Comparison of ENCODE assay signal across 15 cellular contexts in genomic region chr16:25692734-25693508, GRCh38. TPM values are rescaled to one million over a fixed set of nuclear protein-coding genes. Genes with fewer than 3 reads are reported as not detected.
DNase-seq lines count a peak whose midpoint lies in the region; ATAC-seq and TF ChIP-seq lines count a peak whose summit lies in the region.
"Had no signal": no experiment of that assay in that cellular context is flagged by ENCODE, and none has a peak within 500 bp of the region (broad histone marks: within the 10 kb centered on the region; RNA-seq: fewer than 3 reads in every experiment).

No MANE protein-coding gene starts in this region.

- H2AFZ ChIP-seq in SK-N-SH (ENCODE audit: low read depth) (no peak overlapping the region), smooth muscle cell (ENCODE audit: low read depth) (peak overlapping the region; percentile 43)

- H3K4me3 ChIP-seq in SK-N-SH (ENCODE audit: low read depth in 2 of 2, low read length in 1 of 2) (no peak overlapping the region), smooth muscle cell (peak overlapping the region; percentile 46)
- H3K4me3 ChIP-seq: left lung had no signal

- H3K9me2 ChIP-seq in SK-N-SH, result no peaks in the 10 kb centered on the region

- TF ChIP-seq RAD21 in SK-N-SH (IDR thresholded peaks at IDR 0.05; ENCODE audit: low read length), result no peak

- H3K36me3 ChIP-seq in SK-N-SH (replicated peaks in 1 of 2; ENCODE audit: control insufficient read depth in 1 of 2, insufficient read depth in 2 of 2, low read length in 1 of 2) (no peaks in the 10 kb centered on the region), smooth muscle cell (ENCODE audit: low read depth) (no peaks in the 10 kb centered on the region)
- H3K36me3 ChIP-seq: left lung had no signal

- H3K27ac Mint-ChIP-seq in WTC11, result no peak overlapping the region

- CTCF ChIA-PET in SK-N-SH (lab: Yijun Ruan, JAX), result no interaction called here
- CTCF ChIA-PET in WTC11 (lab: Charles Lee), result no interaction called here

- peaks cover 63% of the 10 kb centered on the region for H3K27me3 ChIP-seq in SK-N-SH (ENCODE audit: insufficient read depth)
- H3K27me3 ChIP-seq in smooth muscle cell (ENCODE audit: low read depth), result peaks cover 82% of the 10 kb centered on the region

- no peak overlapping the region for H3K27ac ChIP-seq in SK-N-SH (ENCODE audit: low read depth in 2 of 2, low read length in 1 of 2)
- no peak overlapping the region for H3K27ac ChIP-seq in smooth muscle cell (ENCODE audit: low read depth)
- H3K27ac ChIP-seq: left lung had no signal

- H3K9me3 Mint-ChIP-seq in WTC11, result no peaks in the 10 kb centered on the region

- H3K4me2 ChIP-seq in SK-N-SH (no peak overlapping the region), smooth muscle cell (peak overlapping the region; percentile 85)

- POLR2A ChIA-PET in SK-N-SH (lab: Yijun Ruan, JAX), result no interaction called here
- POLR2A ChIA-PET in WTC11 (lab: Charles Lee), result no interaction called here

- WGBS in SK-N-SH (ENCODE audit: low lambda C conversion rate), result 4% methylated on average over 11 of the region's 72 CpGs
- 1% methylated on average over 66 of the region's 72 CpGs for WGBS in smooth muscle cell (ENCODE audit: low lambda C conversion rate)

- peaks cover 37% of the 10 kb centered on the region for H3K4me1 Mint-ChIP-seq in WTC11

- H3F3A ChIP-seq in SK-N-SH (replicated peaks; ENCODE audit: insufficient read depth), result no peaks in the 10 kb centered on the region
- H3F3A ChIP-seq in smooth muscle cell (ENCODE audit: low read depth), result no peaks in the 10 kb centered on the region

- H3K4me3 Mint-ChIP-seq in WTC11, result peak overlapping the region; percentile 78

- DNase-seq in SK-N-SH (peak; percentile 29), WTC11 (ENCODE audit: low spot score) (peak; percentile 54), iPS-NIHi11 (ENCODE audit: low spot score) (peak; percentile 57), smooth muscle cell (lab: John Stamatoyannopoulos, UW; ENCODE audit: unreplicated experiment) (no peak), DMS53 treated with DMSO at 0.1 percent for 48 hours (lab: John Stamatoyannopoulos, UW; ENCODE audit: unreplicated experiment) (no peak)
- DNase-seq: ACHN, DMS153, foreskin melanocyte, NCI-H2081, occipital lobe had no signal

- TF ChIP-seq CTCF in SK-N-SH (IDR thresholded peaks at IDR 0.05) (no peak), WTC11 (IDR thresholded peaks at IDR 0.05) (no peak), smooth muscle cell (IDR thresholded peaks at IDR 0.05; ENCODE audit: borderline replicate concordance, insufficient read depth, poor library complexity, severe bottlenecking) (no peak)

- H3K27me3 Mint-ChIP-seq in WTC11 (ENCODE audit: low read depth), result peaks cover 36% of the 10 kb centered on the region

- H3K9me3 ChIP-seq in SK-N-SH (no peaks in the 10 kb centered on the region), smooth muscle cell (replicated peaks; ENCODE audit: low read depth) (no peaks in the 10 kb centered on the region)
- H3K9me3 ChIP-seq: left lung had no signal

- H3K79me2 ChIP-seq in SK-N-SH (ENCODE audit: insufficient read depth) (no peaks in the 10 kb centered on the region), smooth muscle cell (ENCODE audit: low read depth) (no peaks in the 10 kb centered on the region)

- no peak for TF ChIP-seq EP300 in SK-N-SH (IDR thresholded peaks at IDR 0.05; ENCODE audit: borderline replicate concordance in 1 of 2, low read depth in 1 of 2, low read length in 1 of 2)

- no peaks in the 10 kb centered on the region for H4K20me1 ChIP-seq in SK-N-SH (ENCODE audit: insufficient read depth)
- H4K20me1 ChIP-seq in smooth muscle cell (ENCODE audit: low read depth), result no peaks in the 10 kb centered on the region

- no peaks in the 10 kb centered on the region for H3K36me3 Mint-ChIP-seq in WTC11

- H3K9ac ChIP-seq in SK-N-SH, result no peak overlapping the region
- no peak overlapping the region for H3K9ac ChIP-seq in smooth muscle cell (ENCODE audit: low read depth)

- H3K4me1 ChIP-seq in SK-N-SH (ENCODE audit: control insufficient read depth in 1 of 2, insufficient read depth in 2 of 2, low read depth in 1 of 2, low read length in 1 of 2) (no peaks in the 10 kb centered on the region), smooth muscle cell (ENCODE audit: low read depth) (peaks cover 19% of the 10 kb centered on the region)
- H3K4me1 ChIP-seq: left lung had no signal

- ATAC-seq in SK-N-SH treated with all-trans-retinoic acid at 6 μM for 48 hours (no peak; the same call in 1 of the 3 replicates), WTC11 (peak; percentile 53), HG03432 (IDR thresholded peaks at IDR 0.05; ENCODE audit: unreplicated experiment) (no peak), HG03439 (IDR thresholded peaks at IDR 0.05; ENCODE audit: unreplicated experiment) (no peak)
- ATAC-seq: left lung had no signal

TF ChIP-seq in SK-N-SH, 30 proteins besides CTCF, POLR2A, EP300 and RAD21 (continues in another document):
- TF ChIP-seq CHD2 (IDR thresholded peaks at IDR 0.05; ENCODE audit: low read length, partially characterized antibody) (no peak), RCOR1 (IDR thresholded peaks at IDR 0.05; ENCODE audit: low read length) (no peak), IRF3 (IDR thresholded peaks at IDR 0.05; ENCODE audit: low read depth, low read length) (no peak)

TF ChIP-seq in SK-N-SH treated with all-trans-retinoic acid at 6 μM for 48 hours, 23 proteins besides CTCF, POLR2A, EP300 and RAD21 (continues in another document):
- TF ChIP-seq PATZ1 (CRISPR knock-in tag; IDR thresholded peaks at IDR 0.05; ENCODE audit: borderline replicate concordance) (no peak), ISL1 (CRISPR knock-in tag; IDR thresholded peaks at IDR 0.05) (no peak), POU6F1 (CRISPR knock-in tag; IDR thresholded peaks at IDR 0.05; ENCODE audit: borderline replicate concordance, low read depth) (no peak), ESRRG (CRISPR knock-in tag; IDR thresholded peaks at IDR 0.05) (no peak)

TF ChIP-seq in WTC11, 78 proteins besides CTCF, POLR2A, EP300 and RAD21 (continues in another document):
- TF ChIP-seq ZBTB43 (CRISPR knock-in tag; IDR thresholded peaks at IDR 0.05) (no peak), TCF7 (CRISPR knock-in tag; IDR thresholded peaks at IDR 0.05; ENCODE audit: low read depth) (no peak), PRDM15 (CRISPR knock-in tag; IDR thresholded peaks at IDR 0.05) (peak; percentile 73), MAX (CRISPR knock-in tag; IDR thresholded peaks at IDR 0.05) (peak; percentile 13; the same call in 1 of the 2 replicates), JUN (CRISPR knock-in tag; IDR thresholded peaks at IDR 0.05) (no peak), KAT7 (CRISPR knock-in tag; IDR thresholded peaks at IDR 0.05; ENCODE audit: borderline replicate concordance) (0 out of 2 replicates have a peak, but pooled peaks have one; percentile 21), NFE2L1 (CRISPR knock-in tag; IDR thresholded peaks at IDR 0.05) (no peak), ZNF423 (CRISPR knock-in tag; IDR thresholded peaks at IDR 0.05) (no peak), FOXP1 (CRISPR knock-in tag; IDR thresholded peaks at IDR 0.05; ENCODE audit: borderline replicate concordance) (no peak)

RNA-seq across cellular contexts. Expression of gene HS3ST4, which starts 1.2 kb away (rescaled TPM):
- not detected in 2 replicates for polyA plus RNA-seq in SK-N-SH (2012; rRNA removed)
- not detected in 2 replicates for polyA plus RNA-seq in SK-N-SH (2012; cell fraction: cytosol; rRNA removed)
- polyA plus RNA-seq in SK-N-SH (2012; cell fraction: nucleus; rRNA removed), result not detected in 2 replicates
- total RNA-seq in WTC11 (2021), result 5.1 to 5.4 TPM (median 5.4 TPM) in 3 replicates
- total RNA-seq in smooth muscle cell, result 1.4 and 2.2 TPM in 2 replicates
- 0.29 and 0.90 TPM in 2 replicates for polyA plus RNA-seq in smooth muscle cell
- total RNA-seq: dermis microvascular lymphatic vessel endothelial cell, left lung had no signal

Comparison
In these comparisons a context has a peak if more than half of its experiments do, and no peak if none do; other contexts are left out.
1. DNase-seq: peak in SK-N-SH (single experiment), WTC11 (single experiment) and iPS-NIHi11 (single experiment); none in smooth muscle cell (single experiment) and DMS53 treated with DMSO at 0.1 percent for 48 hours (single experiment).
2. Of the 6 proteins assayed by ChIP-seq in both WTC11 and SK-N-SH: peak only in WTC11: MAX; only in SK-N-SH: none; in both: none; in neither: 5.